ENCODE assay signal across 8 cellular contexts in genomic region chr19:24086974-24087595, GRCh38. TPM values are rescaled to one million over a fixed set of nuclear protein-coding genes. Genes with fewer than 3 reads are reported as not detected.
DNase-seq lines count a peak whose midpoint lies in the region; ATAC-seq and TF ChIP-seq lines count a peak whose summit lies in the region.

Gene ZNF254 (plus strand): TSS chr19:24087187. CDS start chr19:24087308, 121 bp downstream.

- H2AFZ ChIP-seq in SK-N-SH (ENCODE audit: low read depth) = peak within 1 kb of the TSS; percentile 70; the same call in 1 of the 2 replicates

- TF ChIP-seq CTCF in SK-N-SH (IDR thresholded peaks at IDR 0.05) (no peak), glutamatergic neuron (IDR thresholded peaks at IDR 0.05; ENCODE audit: partially characterized antibody, unreplicated experiment) (no peak), omental fat pad (IDR thresholded peaks at IDR 0.05) (no peak)

- H3K27ac ChIP-seq in CD8-positive, alpha-beta memory T cell (ENCODE audit: low read depth, low read length) = peak within 1 kb of the TSS; percentile 82
- peak within 1 kb of the TSS; percentile 83 for H3K27ac ChIP-seq in HUES6 (ENCODE audit: low read depth, low read length)
- H3K27ac ChIP-seq in SK-N-SH (ENCODE audit: low read depth in 2 of 2, low read length in 1 of 2) = peak within 1 kb of the TSS; percentile 83 to 91
- peak within 1 kb of the TSS; percentile 59 for H3K27ac ChIP-seq in temporal lobe (ENCODE audit: low read depth, low read length)

- H3K27ac Mint-ChIP-seq in CD8-positive, alpha-beta memory T cell = peak within 1 kb of the TSS; percentile 82 to 98 (median 93)
- H3K27ac Mint-ChIP-seq in activated naive CD8-positive, alpha-beta T cell = peak within 1 kb of the TSS; percentile 96
- peak within 1 kb of the TSS; percentile 100 for H3K27ac Mint-ChIP-seq in glutamatergic neuron (ENCODE audit: unreplicated experiment)

- H3K4me3 Mint-ChIP-seq in CD8-positive, alpha-beta memory T cell = peak within 1 kb of the TSS; percentile 90 to 98 (median 94)
- peak within 1 kb of the TSS; percentile 97 for H3K4me3 Mint-ChIP-seq in activated naive CD8-positive, alpha-beta T cell
- peak within 1 kb of the TSS; percentile 98 for H3K4me3 Mint-ChIP-seq in glutamatergic neuron (ENCODE audit: unreplicated experiment)

- peaks cover 50% of the 10 kb centered on the region for H3K79me2 ChIP-seq in SK-N-SH (ENCODE audit: insufficient read depth)

- H3K9me3 Mint-ChIP-seq in CD8-positive, alpha-beta memory T cell = no peaks in the 10 kb centered on the region
- H3K9me3 Mint-ChIP-seq in activated naive CD8-positive, alpha-beta T cell (ENCODE audit: low read depth) = peaks cover 3% of the 10 kb centered on the region
- peaks cover 7% of the 10 kb centered on the region for H3K9me3 Mint-ChIP-seq in glutamatergic neuron (ENCODE audit: unreplicated experiment)

- peaks cover 5% of the 10 kb centered on the region for H3F3A ChIP-seq in SK-N-SH (replicated peaks; ENCODE audit: insufficient read depth)

- no peaks in the 10 kb centered on the region for H3K36me3 ChIP-seq in CD8-positive, alpha-beta memory T cell (ENCODE audit: insufficient read depth, low read length)
- H3K36me3 ChIP-seq in HUES6 (ENCODE audit: control insufficient read depth, insufficient read depth, low read length) (peaks cover 13% of the 10 kb centered on the region; the same call in 1 of the 2 replicates), SK-N-SH (replicated peaks in 1 of 2; ENCODE audit: control insufficient read depth in 1 of 2, insufficient read depth in 2 of 2, low read length in 1 of 2) (peaks cover 0 to 26% of the 10 kb centered on the region in 2 experiments)

- peak; percentile 65 to 86 (median 72) for DNase-seq in CD8-positive, alpha-beta memory T cell
- DNase-seq in SK-N-SH (peak; percentile 84), glutamatergic neuron (peak; percentile 89), omental fat pad (ENCODE audit: low spot score) (peak; percentile 61)

- H3K9me3 ChIP-seq in CD8-positive, alpha-beta memory T cell (ENCODE audit: low read length) = no peaks in the 10 kb centered on the region
- H3K9me3 ChIP-seq in HUES6 (ENCODE audit: control insufficient read depth, insufficient read depth, low read depth, low read length) (0 out of 2 replicates have a peak, but pooled peaks cover 5% of the 10 kb centered on the region), SK-N-SH (no peaks in the 10 kb centered on the region)

- POLR2A ChIA-PET in CD8-positive, alpha-beta memory T cell (lab: Charles Lee) = interaction anchor here (0.7 to 2.5 kb wide), 7 partner anchors 10 to 837 kb away, joined by 3 to 19 read pairs (median 4); partner anchors contain the start of genes ZNF681, ZNF724 and ZNF726
- POLR2A ChIA-PET in SK-N-SH (lab: Yijun Ruan, JAX) = interaction anchor here (0.7 to 1.9 kb wide), 7 partner anchors 9 to 329 kb away, joined by 3 to 22 read pairs (median 4); partner anchors contain the start of genes ZNF681 and ZNF726

- WGBS in SK-N-SH (ENCODE audit: low lambda C conversion rate) = 2% methylated on average over 19 of the region's 23 CpGs

- H3K4me3 ChIP-seq in CD8-positive, alpha-beta memory T cell (ENCODE audit: low read length) = peak within 1 kb of the TSS; percentile 80
- peak within 1 kb of the TSS; percentile 98 for H3K4me3 ChIP-seq in HUES6 (ENCODE audit: low read depth, low read length)
- peak within 1 kb of the TSS; percentile 65 to 88 for H3K4me3 ChIP-seq in SK-N-SH (ENCODE audit: low read depth in 2 of 2, low read length in 1 of 2)

- H3K27me3 ChIP-seq in CD8-positive, alpha-beta memory T cell (ENCODE audit: insufficient read depth, low read length, poor library complexity, severe bottlenecking) = no peaks in the 10 kb centered on the region
- H3K27me3 ChIP-seq in HUES6 (ENCODE audit: control insufficient read depth, insufficient read depth, low read length) = no peaks in the 10 kb centered on the region
- H3K27me3 ChIP-seq in SK-N-SH (ENCODE audit: insufficient read depth) = no peaks in the 10 kb centered on the region

- H4K20me1 ChIP-seq in SK-N-SH (ENCODE audit: insufficient read depth) = no peaks in the 10 kb centered on the region

- CTCF ChIA-PET in CD8-positive, alpha-beta memory T cell (lab: Charles Lee) = interaction anchor here (0.9 to 1.5 kb wide), 2 partner anchors 8 to 53 kb away, joined by 5 to 6 read pairs; no protein-coding TSS in a partner anchor
- CTCF ChIA-PET in SK-N-SH (lab: Yijun Ruan, JAX) = interaction anchor here (1.2 to 1.8 kb wide), 2 partner anchors 10 to 14 kb away, joined by 3 to 5 read pairs; no protein-coding TSS in a partner anchor

- peak within 1 kb of the TSS; percentile 100 for H3K9ac ChIP-seq in HUES6 (ENCODE audit: low read length)
- H3K9ac ChIP-seq in SK-N-SH = peak within 1 kb of the TSS; percentile 87

- peak within 1 kb of the TSS; percentile 76 for H3K4me2 ChIP-seq in SK-N-SH

- 0 out of 4 replicates have a peak, but pooled peaks of 1 of the 2 experiments have one; percentile 19 for TF ChIP-seq EP300 in SK-N-SH (IDR thresholded peaks at IDR 0.05; ENCODE audit: borderline replicate concordance in 1 of 2, low read depth in 1 of 2, low read length in 1 of 2)

- H3K9me2 ChIP-seq in SK-N-SH = no peaks in the 10 kb centered on the region

- H3K36me3 Mint-ChIP-seq in CD8-positive, alpha-beta memory T cell = peaks cover 0 to 21% (median 2%) of the 10 kb centered on the region in 3 donors
- H3K36me3 Mint-ChIP-seq in activated naive CD8-positive, alpha-beta T cell = peaks cover 5% of the 10 kb centered on the region
- H3K36me3 Mint-ChIP-seq in glutamatergic neuron (ENCODE audit: unreplicated experiment) = no peaks in the 10 kb centered on the region

- ATAC-seq in GM21367 (IDR thresholded peaks at IDR 0.05; ENCODE audit: unreplicated experiment) (peak; percentile 99), omental fat pad (ENCODE audit: low FRiP score) (peak; percentile 100)

- H3K4me1 Mint-ChIP-seq in CD8-positive, alpha-beta memory T cell = peaks cover 12 to 27% (median 13%) of the 10 kb centered on the region in 3 donors
- peaks cover 10% of the 10 kb centered on the region for H3K4me1 Mint-ChIP-seq in activated naive CD8-positive, alpha-beta T cell (ENCODE audit: low read depth)
- peaks cover 2% of the 10 kb centered on the region for H3K4me1 Mint-ChIP-seq in glutamatergic neuron (ENCODE audit: low read depth, unreplicated experiment)

- TF ChIP-seq RAD21 in SK-N-SH (IDR thresholded peaks at IDR 0.05; ENCODE audit: low read length) = no peak

- no peaks in the 10 kb centered on the region for H3K27me3 Mint-ChIP-seq in CD8-positive, alpha-beta memory T cell
- no peaks in the 10 kb centered on the region for H3K27me3 Mint-ChIP-seq in activated naive CD8-positive, alpha-beta T cell
- H3K27me3 Mint-ChIP-seq in glutamatergic neuron (ENCODE audit: unreplicated experiment) = peaks cover 4% of the 10 kb centered on the region

- H3K4me1 ChIP-seq in CD8-positive, alpha-beta memory T cell (ENCODE audit: insufficient read depth, low read length) = peaks cover 9% of the 10 kb centered on the region
- H3K4me1 ChIP-seq in HUES6 (ENCODE audit: control insufficient read depth, insufficient read depth, low read length) (no peaks in the 10 kb centered on the region), SK-N-SH (ENCODE audit: control insufficient read depth in 1 of 2, insufficient read depth in 2 of 2, low read depth in 1 of 2, low read length in 1 of 2) (no peaks in the 10 kb centered on the region; a peak in 1 of 4 replicates)

TF ChIP-seq in SK-N-SH, 30 proteins besides CTCF, POLR2A, EP300 and RAD21 (continues in another document):
- TF ChIP-seq USF2 (IDR thresholded peaks at IDR 0.05; ENCODE audit: borderline replicate concordance, low read depth, low read length) (no peak), ELF1 (IDR thresholded peaks at IDR 0.05) (peak; percentile 92), POLR2AphosphoS5 (IDR thresholded peaks at IDR 0.05; ENCODE audit: low read depth, low read length) (peak; percentile 89), TAF1 (IDR thresholded peaks at IDR 0.05; ENCODE audit: borderline replicate concordance, low read depth, low read length) (peak; percentile 81; the same call in 1 of the 2 replicates), TCF12 (IDR thresholded peaks at IDR 0.05) (no peak), MXI1 (IDR thresholded peaks at IDR 0.05; ENCODE audit: low read depth, low read length) (0 out of 2 replicates have a peak, but pooled peaks have one; percentile 21), EZH2phosphoT487 (IDR thresholded peaks at IDR 0.05; ENCODE audit: borderline replicate concordance, low read depth) (no peak), SIN3A (IDR thresholded peaks at IDR 0.05; ENCODE audit: borderline replicate concordance, low read depth, low read length) (peak; percentile 56), GABPA (IDR thresholded peaks at IDR 0.05; ENCODE audit: low read depth) (peak; percentile 44), RCOR1 (IDR thresholded peaks at IDR 0.05; ENCODE audit: low read length) (0 out of 2 replicates have a peak, but pooled peaks have one; percentile 2), YY1 (IDR thresholded peaks at IDR 0.05; ENCODE audit: low read depth) (peak; percentile 85), PBX3 (IDR thresholded peaks at IDR 0.05) (peak; percentile 92), CHD2 (IDR thresholded peaks at IDR 0.05; ENCODE audit: low read length, partially characterized antibody) (peak; percentile 16), GATA2 (CRISPR knock-in tag; IDR thresholded peaks at IDR 0.05) (0 out of 2 replicates have a peak, but pooled peaks have one; percentile 9)

RNA-seq across cellular contexts. Expression of gene ZNF254, which starts in this region (rescaled TPM):
- 1 to 10 TPM; 7.3 to 9.7 TPM for total RNA-seq in CD8-positive, alpha-beta memory T cell
- 6.8 TPM for polyA plus RNA-seq in CD8-positive, alpha-beta memory T cell
- polyA plus RNA-seq in SK-N-SH (2012; rRNA removed) = 3.1 and 4.2 TPM in 2 replicates
- 3.9 and 5.2 TPM in 2 replicates for polyA plus RNA-seq in SK-N-SH (2012; cell fraction: cytosol; rRNA removed)
- 3.4 and 6.1 TPM in 2 replicates for polyA plus RNA-seq in SK-N-SH (2012; cell fraction: nucleus; rRNA removed)
- total RNA-seq in glutamatergic neuron (ENCODE audit: unreplicated experiment) (56.0 TPM), omental fat pad (10 to 100 TPM; 10.1 to 17.5 (median 11.7) TPM), temporal lobe (69.8 TPM)

Comparison
In these comparisons a context has a peak if more than half of its experiments do, and no peak if none do; other contexts are left out.
1. Peak in every context shown above with its lines: DNase-seq, ATAC-seq, H3K4me3 ChIP-seq and H3K27ac ChIP-seq.